In the genomic region with DNA sequence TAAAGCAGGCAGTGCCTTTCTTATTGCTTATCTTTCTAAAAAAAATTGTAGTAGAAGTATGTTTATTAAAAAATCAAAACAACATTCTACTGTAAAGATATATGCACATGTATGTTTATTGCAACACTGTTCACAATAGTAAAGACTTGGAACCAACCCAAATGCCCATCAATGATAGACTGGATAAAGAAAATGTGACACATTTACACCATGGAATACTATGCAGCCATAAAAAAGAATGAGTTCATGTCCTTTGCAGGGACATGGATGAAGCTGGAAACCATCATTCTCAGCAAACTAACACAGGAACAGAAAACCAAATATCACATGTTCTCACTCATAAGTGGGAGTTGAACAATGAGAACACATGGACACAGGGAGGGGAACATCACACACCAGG, we compare ENCODE assay signal across 1 cellular context. TPM values are rescaled to one million over a fixed set of nuclear protein-coding genes. Genes with fewer than 3 reads are reported as not detected.
"Had no signal": no experiment of that assay in that cellular context is flagged by ENCODE, and none has a peak within 500 bp of the region (broad histone marks: within the 10 kb centered on the region; RNA-seq: fewer than 3 reads in every experiment).

No MANE protein-coding gene starts in this region.

RNA-seq across cellular contexts. Expression of a gene that starts 39.7 kb away (rescaled TPM):
- polyA plus RNA-seq: IgD-negative memory B cell had no signal
